1 cellular context compared by ENCODE assay signal in the genomic region with DNA sequence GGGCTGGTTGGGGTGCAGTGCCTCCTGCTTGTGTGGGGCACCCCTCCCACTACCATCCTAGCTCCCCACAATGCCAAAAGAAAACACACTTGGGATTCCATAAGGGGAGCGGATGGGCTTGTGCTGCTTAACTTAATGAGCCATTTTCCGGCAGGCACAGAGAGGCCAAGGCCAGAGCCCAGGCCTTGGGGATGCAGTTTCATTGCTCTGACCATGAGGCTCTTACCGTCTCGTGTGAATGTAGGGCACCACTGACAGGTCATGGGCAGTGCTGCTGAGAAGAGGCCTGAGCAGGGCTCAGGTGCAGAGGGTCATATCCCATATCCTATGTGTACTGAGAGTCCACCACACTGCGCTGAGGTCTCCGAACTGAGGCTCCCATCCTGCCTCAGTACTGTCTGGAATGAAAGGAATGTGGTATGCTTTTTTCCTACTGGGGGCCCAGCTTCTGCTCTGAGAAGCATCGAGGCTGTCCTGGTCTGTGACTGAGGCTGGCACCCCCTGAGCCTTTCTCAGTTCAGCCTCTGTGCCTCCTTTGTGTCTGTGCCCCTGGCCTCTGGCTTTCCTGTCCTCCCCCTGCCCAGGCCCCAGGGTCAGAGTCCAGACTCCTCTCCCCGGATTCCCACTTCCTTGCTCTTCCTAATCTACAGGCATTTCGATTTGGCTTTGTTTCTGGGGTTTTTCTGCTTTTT.
TF ChIP-seq lines count a peak whose summit lies in the region.

No MANE protein-coding gene starts in this region.

TF ChIP-seq in HepG2, 621 proteins besides CTCF, POLR2A, EP300 and RAD21 (continued from another document and continues in another):
- TF ChIP-seq, protein P1, sequence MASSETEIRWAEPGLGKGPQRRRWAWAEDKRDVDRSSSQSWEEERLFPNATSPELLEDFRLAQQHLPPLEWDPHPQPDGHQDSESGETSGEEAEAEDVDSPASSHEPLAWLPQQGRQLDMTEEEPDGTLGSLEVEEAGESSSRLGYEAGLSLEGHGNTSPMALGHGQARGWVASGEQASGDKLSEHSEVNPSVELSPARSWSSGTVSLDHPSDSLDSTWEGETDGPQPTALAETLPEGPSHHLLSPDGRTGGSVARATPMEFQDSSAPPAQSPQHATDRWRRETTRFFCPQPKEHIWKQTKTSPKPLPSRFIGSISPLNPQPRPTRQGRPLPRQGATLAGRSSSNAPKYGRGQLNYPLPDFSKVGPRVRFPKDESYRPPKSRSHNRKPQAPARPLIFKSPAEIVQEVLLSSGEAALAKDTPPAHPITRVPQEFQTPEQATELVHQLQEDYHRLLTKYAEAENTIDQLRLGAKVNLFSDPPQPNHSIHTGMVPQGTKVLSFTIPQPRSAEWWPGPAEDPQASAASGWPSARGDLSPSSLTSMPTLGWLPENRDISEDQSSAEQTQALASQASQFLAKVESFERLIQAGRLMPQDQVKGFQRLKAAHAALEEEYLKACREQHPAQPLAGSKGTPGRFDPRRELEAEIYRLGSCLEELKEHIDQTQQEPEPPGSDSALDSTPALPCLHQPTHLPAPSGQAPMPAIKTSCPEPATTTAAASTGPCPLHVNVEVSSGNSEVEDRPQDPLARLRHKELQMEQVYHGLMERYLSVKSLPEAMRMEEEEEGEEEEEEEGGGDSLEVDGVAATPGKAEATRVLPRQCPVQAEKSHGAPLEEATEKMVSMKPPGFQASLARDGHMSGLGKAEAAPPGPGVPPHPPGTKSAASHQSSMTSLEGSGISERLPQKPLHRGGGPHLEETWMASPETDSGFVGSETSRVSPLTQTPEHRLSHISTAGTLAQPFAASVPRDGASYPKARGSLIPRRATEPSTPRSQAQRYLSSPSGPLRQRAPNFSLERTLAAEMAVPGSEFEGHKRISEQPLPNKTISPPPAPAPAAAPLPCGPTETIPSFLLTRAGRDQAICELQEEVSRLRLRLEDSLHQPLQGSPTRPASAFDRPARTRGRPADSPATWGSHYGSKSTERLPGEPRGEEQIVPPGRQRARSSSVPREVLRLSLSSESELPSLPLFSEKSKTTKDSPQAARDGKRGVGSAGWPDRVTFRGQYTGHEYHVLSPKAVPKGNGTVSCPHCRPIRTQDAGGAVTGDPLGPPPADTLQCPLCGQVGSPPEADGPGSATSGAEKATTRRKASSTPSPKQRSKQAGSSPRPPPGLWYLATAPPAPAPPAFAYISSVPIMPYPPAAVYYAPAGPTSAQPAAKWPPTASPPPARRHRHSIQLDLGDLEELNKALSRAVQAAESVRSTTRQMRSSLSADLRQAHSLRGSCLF (CRISPR knock-in tag; IDR thresholded peaks at IDR 0.05; ENCODE audit: borderline replicate concordance), result no peak
- TF ChIP-seq, protein P2, sequence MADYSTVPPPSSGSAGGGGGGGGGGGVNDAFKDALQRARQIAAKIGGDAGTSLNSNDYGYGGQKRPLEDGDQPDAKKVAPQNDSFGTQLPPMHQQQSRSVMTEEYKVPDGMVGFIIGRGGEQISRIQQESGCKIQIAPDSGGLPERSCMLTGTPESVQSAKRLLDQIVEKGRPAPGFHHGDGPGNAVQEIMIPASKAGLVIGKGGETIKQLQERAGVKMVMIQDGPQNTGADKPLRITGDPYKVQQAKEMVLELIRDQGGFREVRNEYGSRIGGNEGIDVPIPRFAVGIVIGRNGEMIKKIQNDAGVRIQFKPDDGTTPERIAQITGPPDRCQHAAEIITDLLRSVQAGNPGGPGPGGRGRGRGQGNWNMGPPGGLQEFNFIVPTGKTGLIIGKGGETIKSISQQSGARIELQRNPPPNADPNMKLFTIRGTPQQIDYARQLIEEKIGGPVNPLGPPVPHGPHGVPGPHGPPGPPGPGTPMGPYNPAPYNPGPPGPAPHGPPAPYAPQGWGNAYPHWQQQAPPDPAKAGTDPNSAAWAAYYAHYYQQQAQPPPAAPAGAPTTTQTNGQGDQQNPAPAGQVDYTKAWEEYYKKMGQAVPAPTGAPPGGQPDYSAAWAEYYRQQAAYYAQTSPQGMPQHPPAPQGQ (CRISPR knock-in tag; IDR thresholded peaks at IDR 0.05; ENCODE audit: borderline replicate concordance), result no peak
- TF ChIP-seq FOSL2 (CRISPR knock-in tag; IDR thresholded peaks at IDR 0.05), result no peak
- TF ChIP-seq SP5 (CRISPR knock-in tag; IDR thresholded peaks at IDR 0.05; ENCODE audit: borderline replicate concordance, low read depth), result 0 out of 2 replicates have a peak, but pooled peaks have one; percentile 27
- 0 out of 2 replicates have a peak, but pooled peaks have one; percentile 33 for TF ChIP-seq ZSCAN12 (CRISPR knock-in tag; IDR thresholded peaks at IDR 0.05)
- TF ChIP-seq, protein P3, sequence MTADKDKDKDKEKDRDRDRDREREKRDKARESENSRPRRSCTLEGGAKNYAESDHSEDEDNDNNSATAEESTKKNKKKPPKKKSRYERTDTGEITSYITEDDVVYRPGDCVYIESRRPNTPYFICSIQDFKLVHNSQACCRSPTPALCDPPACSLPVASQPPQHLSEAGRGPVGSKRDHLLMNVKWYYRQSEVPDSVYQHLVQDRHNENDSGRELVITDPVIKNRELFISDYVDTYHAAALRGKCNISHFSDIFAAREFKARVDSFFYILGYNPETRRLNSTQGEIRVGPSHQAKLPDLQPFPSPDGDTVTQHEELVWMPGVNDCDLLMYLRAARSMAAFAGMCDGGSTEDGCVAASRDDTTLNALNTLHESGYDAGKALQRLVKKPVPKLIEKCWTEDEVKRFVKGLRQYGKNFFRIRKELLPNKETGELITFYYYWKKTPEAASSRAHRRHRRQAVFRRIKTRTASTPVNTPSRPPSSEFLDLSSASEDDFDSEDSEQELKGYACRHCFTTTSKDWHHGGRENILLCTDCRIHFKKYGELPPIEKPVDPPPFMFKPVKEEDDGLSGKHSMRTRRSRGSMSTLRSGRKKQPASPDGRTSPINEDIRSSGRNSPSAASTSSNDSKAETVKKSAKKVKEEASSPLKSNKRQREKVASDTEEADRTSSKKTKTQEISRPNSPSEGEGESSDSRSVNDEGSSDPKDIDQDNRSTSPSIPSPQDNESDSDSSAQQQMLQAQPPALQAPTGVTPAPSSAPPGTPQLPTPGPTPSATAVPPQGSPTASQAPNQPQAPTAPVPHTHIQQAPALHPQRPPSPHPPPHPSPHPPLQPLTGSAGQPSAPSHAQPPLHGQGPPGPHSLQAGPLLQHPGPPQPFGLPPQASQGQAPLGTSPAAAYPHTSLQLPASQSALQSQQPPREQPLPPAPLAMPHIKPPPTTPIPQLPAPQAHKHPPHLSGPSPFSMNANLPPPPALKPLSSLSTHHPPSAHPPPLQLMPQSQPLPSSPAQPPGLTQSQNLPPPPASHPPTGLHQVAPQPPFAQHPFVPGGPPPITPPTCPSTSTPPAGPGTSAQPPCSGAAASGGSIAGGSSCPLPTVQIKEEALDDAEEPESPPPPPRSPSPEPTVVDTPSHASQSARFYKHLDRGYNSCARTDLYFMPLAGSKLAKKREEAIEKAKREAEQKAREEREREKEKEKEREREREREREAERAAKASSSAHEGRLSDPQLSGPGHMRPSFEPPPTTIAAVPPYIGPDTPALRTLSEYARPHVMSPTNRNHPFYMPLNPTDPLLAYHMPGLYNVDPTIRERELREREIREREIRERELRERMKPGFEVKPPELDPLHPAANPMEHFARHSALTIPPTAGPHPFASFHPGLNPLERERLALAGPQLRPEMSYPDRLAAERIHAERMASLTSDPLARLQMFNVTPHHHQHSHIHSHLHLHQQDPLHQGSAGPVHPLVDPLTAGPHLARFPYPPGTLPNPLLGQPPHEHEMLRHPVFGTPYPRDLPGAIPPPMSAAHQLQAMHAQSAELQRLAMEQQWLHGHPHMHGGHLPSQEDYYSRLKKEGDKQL (CRISPR knock-in tag; IDR thresholded peaks at IDR 0.05; ENCODE audit: low read depth), result no peak
- TF ChIP-seq REXO4 (CRISPR knock-in tag; IDR thresholded peaks at IDR 0.05; ENCODE audit: borderline replicate concordance), result no peak
- no peak for TF ChIP-seq RBM22 (optimal IDR thresholded peaks at IDR 0.05; ENCODE audit: low read length)
- TF ChIP-seq SIN3A (IDR thresholded peaks at IDR 0.05; ENCODE audit: borderline replicate concordance, low read depth, low read length), result no peak
- TF ChIP-seq, protein P4, sequence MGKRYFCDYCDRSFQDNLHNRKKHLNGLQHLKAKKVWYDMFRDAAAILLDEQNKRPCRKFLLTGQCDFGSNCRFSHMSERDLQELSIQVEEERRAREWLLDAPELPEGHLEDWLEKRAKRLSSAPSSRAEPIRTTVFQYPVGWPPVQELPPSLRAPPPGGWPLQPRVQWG (CRISPR knock-in tag; IDR thresholded peaks at IDR 0.05; ENCODE audit: borderline replicate concordance, low read depth), result no peak
- no peak for TF ChIP-seq DR1 (CRISPR knock-in tag; IDR thresholded peaks at IDR 0.05)
- TF ChIP-seq ZNF792 (CRISPR knock-in tag; IDR thresholded peaks at IDR 0.05), result peak; percentile 76; the same call in 1 of the 2 replicates
- no peak for TF ChIP-seq MIXL1 (CRISPR knock-in tag; IDR thresholded peaks at IDR 0.05)
- TF ChIP-seq ESRRA (CRISPR knock-in tag; IDR thresholded peaks at IDR 0.05; ENCODE audit: low read depth), result peak; percentile 80; the same call in 1 of the 2 replicates
- 0 out of 2 replicates have a peak, but pooled peaks have one; percentile 71 for TF ChIP-seq ZNF430 (CRISPR knock-in tag; IDR thresholded peaks at IDR 0.05)
- TF ChIP-seq, protein P5, sequence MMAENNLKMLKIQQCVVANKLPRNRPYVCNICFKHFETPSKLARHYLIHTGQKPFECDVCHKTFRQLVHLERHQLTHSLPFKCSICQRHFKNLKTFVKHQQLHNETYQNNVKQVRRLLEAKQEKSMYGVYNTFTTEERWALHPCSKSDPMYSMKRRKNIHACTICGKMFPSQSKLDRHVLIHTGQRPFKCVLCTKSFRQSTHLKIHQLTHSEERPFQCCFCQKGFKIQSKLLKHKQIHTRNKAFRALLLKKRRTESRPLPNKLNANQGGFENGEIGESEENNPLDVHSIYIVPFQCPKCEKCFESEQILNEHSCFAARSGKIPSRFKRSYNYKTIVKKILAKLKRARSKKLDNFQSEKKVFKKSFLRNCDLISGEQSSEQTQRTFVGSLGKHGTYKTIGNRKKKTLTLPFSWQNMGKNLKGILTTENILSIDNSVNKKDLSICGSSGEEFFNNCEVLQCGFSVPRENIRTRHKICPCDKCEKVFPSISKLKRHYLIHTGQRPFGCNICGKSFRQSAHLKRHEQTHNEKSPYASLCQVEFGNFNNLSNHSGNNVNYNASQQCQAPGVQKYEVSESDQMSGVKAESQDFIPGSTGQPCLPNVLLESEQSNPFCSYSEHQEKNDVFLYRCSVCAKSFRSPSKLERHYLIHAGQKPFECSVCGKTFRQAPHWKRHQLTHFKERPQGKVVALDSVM (CRISPR knock-in tag; IDR thresholded peaks at IDR 0.05), result peak; percentile 100
- TF ChIP-seq, protein P6, sequence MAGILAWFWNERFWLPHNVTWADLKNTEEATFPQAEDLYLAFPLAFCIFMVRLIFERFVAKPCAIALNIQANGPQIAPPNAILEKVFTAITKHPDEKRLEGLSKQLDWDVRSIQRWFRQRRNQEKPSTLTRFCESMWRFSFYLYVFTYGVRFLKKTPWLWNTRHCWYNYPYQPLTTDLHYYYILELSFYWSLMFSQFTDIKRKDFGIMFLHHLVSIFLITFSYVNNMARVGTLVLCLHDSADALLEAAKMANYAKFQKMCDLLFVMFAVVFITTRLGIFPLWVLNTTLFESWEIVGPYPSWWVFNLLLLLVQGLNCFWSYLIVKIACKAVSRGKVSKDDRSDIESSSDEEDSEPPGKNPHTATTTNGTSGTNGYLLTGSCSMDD (CRISPR knock-in tag; IDR thresholded peaks at IDR 0.05), result no peak
- 0 out of 2 replicates have a peak, but pooled peaks have one; percentile 32 for TF ChIP-seq CHCHD3 (CRISPR knock-in tag; IDR thresholded peaks at IDR 0.05)
- peak; percentile 75; the same call in 1 of the 2 replicates for TF ChIP-seq ZNF768 (CRISPR knock-in tag; IDR thresholded peaks at IDR 0.05)
- TF ChIP-seq YEATS4 (CRISPR knock-in tag; IDR thresholded peaks at IDR 0.05; ENCODE audit: borderline replicate concordance), result peak; percentile 74
- TF ChIP-seq ADNP (CRISPR knock-in tag; IDR thresholded peaks at IDR 0.05), result peak; percentile 50; the same call in 1 of the 2 replicates
- TF ChIP-seq PCBP1 (IDR thresholded peaks at IDR 0.05; ENCODE audit: borderline replicate concordance, low read depth, low read length), result no peak
- no peak; the same call in 1 of the 2 replicates for TF ChIP-seq ZNF564 (CRISPR knock-in tag; IDR thresholded peaks at IDR 0.05)
- TF ChIP-seq FOXJ3 (CRISPR knock-in tag; IDR thresholded peaks at IDR 0.05; ENCODE audit: borderline replicate concordance), result peak; percentile 82; the same call in 1 of the 2 replicates
- TF ChIP-seq, protein P7, sequence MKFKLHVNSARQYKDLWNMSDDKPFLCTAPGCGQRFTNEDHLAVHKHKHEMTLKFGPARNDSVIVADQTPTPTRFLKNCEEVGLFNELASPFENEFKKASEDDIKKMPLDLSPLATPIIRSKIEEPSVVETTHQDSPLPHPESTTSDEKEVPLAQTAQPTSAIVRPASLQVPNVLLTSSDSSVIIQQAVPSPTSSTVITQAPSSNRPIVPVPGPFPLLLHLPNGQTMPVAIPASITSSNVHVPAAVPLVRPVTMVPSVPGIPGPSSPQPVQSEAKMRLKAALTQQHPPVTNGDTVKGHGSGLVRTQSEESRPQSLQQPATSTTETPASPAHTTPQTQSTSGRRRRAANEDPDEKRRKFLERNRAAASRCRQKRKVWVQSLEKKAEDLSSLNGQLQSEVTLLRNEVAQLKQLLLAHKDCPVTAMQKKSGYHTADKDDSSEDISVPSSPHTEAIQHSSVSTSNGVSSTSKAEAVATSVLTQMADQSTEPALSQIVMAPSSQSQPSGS (CRISPR knock-in tag; IDR thresholded peaks at IDR 0.05), result peak; percentile 42
- peak; percentile 72 for TF ChIP-seq NR2F6 (IDR thresholded peaks at IDR 0.05)
- peak; percentile 81 for TF ChIP-seq NR2F6 (CRISPR knock-in tag; IDR thresholded peaks at IDR 0.05)
- TF ChIP-seq IKZF4 (CRISPR knock-in tag; IDR thresholded peaks at IDR 0.05; ENCODE audit: borderline replicate concordance, low read depth, not compliant biosample characterization), result no peak
- peak; percentile 89; the same call in 1 of the 2 replicates for TF ChIP-seq BRCA1 (CRISPR knock-in tag; IDR thresholded peaks at IDR 0.05)
- no peak for TF ChIP-seq ZNF790 (CRISPR knock-in tag; IDR thresholded peaks at IDR 0.05; ENCODE audit: borderline replicate concordance)
- TF ChIP-seq, protein P8, sequence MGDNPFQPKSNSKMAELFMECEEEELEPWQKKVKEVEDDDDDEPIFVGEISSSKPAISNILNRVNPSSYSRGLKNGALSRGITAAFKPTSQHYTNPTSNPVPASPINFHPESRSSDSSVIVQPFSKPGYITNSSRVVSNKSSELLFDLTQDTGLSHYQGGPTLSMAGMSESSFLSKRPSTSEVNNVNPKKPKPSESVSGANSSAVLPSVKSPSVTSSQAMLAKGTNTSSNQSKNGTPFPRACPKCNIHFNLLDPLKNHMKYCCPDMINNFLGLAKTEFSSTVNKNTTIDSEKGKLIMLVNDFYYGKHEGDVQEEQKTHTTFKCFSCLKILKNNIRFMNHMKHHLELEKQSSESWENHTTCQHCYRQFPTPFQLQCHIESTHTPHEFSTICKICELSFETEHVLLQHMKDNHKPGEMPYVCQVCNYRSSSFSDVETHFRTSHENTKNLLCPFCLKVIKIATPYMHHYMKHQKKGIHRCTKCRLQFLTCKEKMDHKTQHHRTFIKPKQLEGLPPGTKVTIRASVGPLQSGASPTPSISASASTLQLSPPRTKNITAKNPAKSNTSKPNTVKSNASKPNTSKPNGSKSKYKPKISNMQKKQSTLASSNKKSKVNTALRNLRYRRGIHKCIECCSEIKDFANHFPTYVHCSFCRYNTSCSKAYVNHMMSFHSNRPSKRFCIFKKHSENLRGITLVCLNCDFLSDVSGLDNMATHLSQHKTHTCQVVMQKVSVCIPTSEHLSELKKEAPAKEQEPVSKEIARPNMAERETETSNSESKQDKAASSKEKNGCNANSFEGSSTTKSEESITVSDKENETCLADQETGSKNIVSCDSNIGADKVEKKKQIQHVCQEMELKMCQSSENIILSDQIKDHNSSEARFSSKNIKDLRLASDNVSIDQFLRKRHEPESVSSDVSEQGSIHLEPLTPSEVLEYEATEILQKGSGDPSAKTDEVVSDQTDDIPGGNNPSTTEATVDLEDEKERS (CRISPR knock-in tag; IDR thresholded peaks at IDR 0.05), result peak; percentile 93
- no peak; the same call in 1 of the 2 replicates for TF ChIP-seq CEBPG (CRISPR knock-in tag; IDR thresholded peaks at IDR 0.05)
